ENCODE assay signal across 16 cellular contexts in genomic region chr12:74980510-74980909, GRCh38.
A peak's percentile ranks its signal among the peaks of the same experiment; 100 is the strongest.
DNase-seq lines count a peak whose midpoint lies in the region; TF ChIP-seq lines count a peak whose summit lies in the region.
"Had no signal": no experiment of that assay in that cellular context is flagged by ENCODE, and none has a peak within 500 bp of the region (broad histone marks: within the 10 kb centered on the region; RNA-seq: fewer than 3 reads in every experiment).

No MANE protein-coding gene starts in this region.

- intact Hi-C loops in testis (cut with DNase I; ENCODE audit: low total_unique reads), result no loop called here

- H3K9me3 Mint-ChIP-seq in activated naive CD8-positive, alpha-beta T cell treated with anti-CD3 and anti-CD28 coated beads for 36 hours, result peaks cover 2% of the 10 kb centered on the region
- H3K9me3 Mint-ChIP-seq: activated naive CD4-positive, alpha-beta T cell treated with anti-CD3 and anti-CD28 coated beads for 36 hours had no signal

- no peak overlapping the region for H3K4me3 Mint-ChIP-seq in activated naive CD8-positive, alpha-beta T cell treated with anti-CD3 and anti-CD28 coated beads for 36 hours
- H3K4me3 Mint-ChIP-seq: activated naive CD4-positive, alpha-beta T cell treated with anti-CD3 and anti-CD28 coated beads for 36 hours had no signal

- WGBS in testis, 2 donors, result 26 to 27% methylated on average over 4 of the region's 4 CpGs

- CTCF ChIA-PET in HEK293 (lab: Yijun Ruan, JAX), result no interaction called here

- POLR2A ChIA-PET in HEK293 (lab: Yijun Ruan, JAX), result no interaction called here

- peak; percentile 46 for DNase-seq in NCI-H524 treated with DMSO at 0.1 percent for 48 hours (lab: John Stamatoyannopoulos, UW)
- DNase-seq in iPS-NIHi11 (ENCODE audit: low spot score), result peak; percentile 11
- peak; percentile 4 for DNase-seq in skeletal muscle cell (ENCODE audit: low read depth)
- DNase-seq in stimulated activated naive CD4-positive, alpha-beta T cell treated with Interleukin-2 at 50 U/mL for 16 hours (lab: John Stamatoyannopoulos, UW), result no peak
- no peak for DNase-seq in testis
- no peak for DNase-seq in activated naive CD8-positive, alpha-beta T cell treated with anti-CD3 and anti-CD28 coated beads for 36 hours
- DNase-seq in activated CD8-positive, alpha-beta memory T cell treated with anti-CD3 and anti-CD28 coated beads, Interleukin-2, amount 50 U/mL, for 4 hours, result no peak
- DNase-seq: activated naive CD4-positive, alpha-beta T cell treated with anti-CD3 and anti-CD28 coated beads for 36 hours; cortex of kidney; DMS153; left ventricle myocardium inferior; NCI-H2029 treated with DMSO at 0.1 percent for 48 hours; SHP77 treated with DMSO at 0.1 percent for 48 hours; substantia nigra had no signal

- H3K27me3 ChIP-seq in testis, result no peaks in the 10 kb centered on the region
- H3K27me3 ChIP-seq: esophagus muscularis mucosa had no signal

- no peak for TF ChIP-seq CTCF in HEK293 (tag by site-specific recombination; IDR thresholded peaks at IDR 0.05)
- TF ChIP-seq CTCF in testis (IDR thresholded peaks at IDR 0.05), result no peak

- TF ChIP-seq POLR2A in testis (IDR thresholded peaks at IDR 0.05), result no peak

- H3K4me3 ChIP-seq in HEK293 (ENCODE audit: low read depth, low read length) (no peak overlapping the region), skeletal muscle cell (ENCODE audit: low read depth, low read length) (no peak overlapping the region), testis (no peak overlapping the region)
- H3K4me3 ChIP-seq: esophagus muscularis mucosa, left ventricle myocardium inferior had no signal

- no peaks in the 10 kb centered on the region for H3K27me3 Mint-ChIP-seq in activated naive CD8-positive, alpha-beta T cell treated with anti-CD3 and anti-CD28 coated beads for 36 hours

- H3K4me1 Mint-ChIP-seq in activated naive CD8-positive, alpha-beta T cell treated with anti-CD3 and anti-CD28 coated beads for 36 hours, result no peaks in the 10 kb centered on the region

- H3K9me3 ChIP-seq in HEK293 (ENCODE audit: control insufficient read depth, insufficient read depth, low read depth, low read length) (no peaks in the 10 kb centered on the region), testis (no peaks in the 10 kb centered on the region)
- H3K9me3 ChIP-seq: esophagus muscularis mucosa, left ventricle myocardium inferior had no signal

- H3K4me1 ChIP-seq in HEK293 (ENCODE audit: control insufficient read depth, insufficient read depth, low read length) (peaks cover 18% of the 10 kb centered on the region), testis (no peaks in the 10 kb centered on the region)
- H3K4me1 ChIP-seq: esophagus muscularis mucosa, left ventricle myocardium inferior had no signal

- H3K36me3 ChIP-seq in HEK293 (ENCODE audit: control insufficient read depth in 2 of 2, insufficient read depth in 1 of 2, low read length in 2 of 2) (no peaks in the 10 kb centered on the region), testis (ENCODE audit: low read depth, missing control alignments) (no peaks in the 10 kb centered on the region)
- H3K36me3 ChIP-seq: esophagus muscularis mucosa, left ventricle myocardium inferior had no signal

- no peak overlapping the region for H3K27ac Mint-ChIP-seq in activated naive CD8-positive, alpha-beta T cell treated with anti-CD3 and anti-CD28 coated beads for 36 hours
- H3K27ac Mint-ChIP-seq: activated naive CD4-positive, alpha-beta T cell treated with anti-CD3 and anti-CD28 coated beads for 36 hours had no signal

- no peaks in the 10 kb centered on the region for H3K36me3 Mint-ChIP-seq in activated naive CD8-positive, alpha-beta T cell treated with anti-CD3 and anti-CD28 coated beads for 36 hours

- H3K27ac ChIP-seq in HEK293 (ENCODE audit: extremely low read depth, low read depth, low read length), result no peak overlapping the region
- no peak overlapping the region for H3K27ac ChIP-seq in testis
- H3K27ac ChIP-seq: esophagus muscularis mucosa, left ventricle myocardium inferior had no signal

TF ChIP-seq in HEK293, 187 proteins besides CTCF, POLR2A, EP300 and RAD21 (continues in another document):
- no peak for TF ChIP-seq ZSCAN23 (tag by site-specific recombination; IDR thresholded peaks at IDR 0.05)
- TF ChIP-seq ZNF404 (tag by site-specific recombination; IDR thresholded peaks at IDR 0.05), result no peak
- peak; percentile 79 for TF ChIP-seq ZEB2 (tag by site-specific recombination; IDR thresholded peaks at IDR 0.05)
- peak; percentile 86 for TF ChIP-seq OSR2 (tag by site-specific recombination; IDR thresholded peaks at IDR 0.05)
- no peak for TF ChIP-seq ZNF670 (tag by site-specific recombination; IDR thresholded peaks at IDR 0.05; ENCODE audit: low read depth)
- TF ChIP-seq ZSCAN4 (tag by site-specific recombination; IDR thresholded peaks at IDR 0.05), result no peak
- 0 out of 2 replicates have a peak, but pooled peaks have one; percentile 27 for TF ChIP-seq KLF8 (tag by site-specific recombination; IDR thresholded peaks at IDR 0.05)
- no peak for TF ChIP-seq ZNF488 (tag by site-specific recombination; IDR thresholded peaks at IDR 0.05)
- TF ChIP-seq ZNF501 (tag by site-specific recombination; IDR thresholded peaks at IDR 0.05), result 0 out of 2 replicates have a peak, but pooled peaks have one; percentile 21
- TF ChIP-seq GLI2 (tag by site-specific recombination; IDR thresholded peaks at IDR 0.05; ENCODE audit: borderline replicate concordance, low read depth), result peak; percentile 79
- peak; percentile 7; the same call in 1 of the 2 replicates for TF ChIP-seq ZNF654 (tag by site-specific recombination; IDR thresholded peaks at IDR 0.05; ENCODE audit: low read depth)
- TF ChIP-seq, protein P1, sequence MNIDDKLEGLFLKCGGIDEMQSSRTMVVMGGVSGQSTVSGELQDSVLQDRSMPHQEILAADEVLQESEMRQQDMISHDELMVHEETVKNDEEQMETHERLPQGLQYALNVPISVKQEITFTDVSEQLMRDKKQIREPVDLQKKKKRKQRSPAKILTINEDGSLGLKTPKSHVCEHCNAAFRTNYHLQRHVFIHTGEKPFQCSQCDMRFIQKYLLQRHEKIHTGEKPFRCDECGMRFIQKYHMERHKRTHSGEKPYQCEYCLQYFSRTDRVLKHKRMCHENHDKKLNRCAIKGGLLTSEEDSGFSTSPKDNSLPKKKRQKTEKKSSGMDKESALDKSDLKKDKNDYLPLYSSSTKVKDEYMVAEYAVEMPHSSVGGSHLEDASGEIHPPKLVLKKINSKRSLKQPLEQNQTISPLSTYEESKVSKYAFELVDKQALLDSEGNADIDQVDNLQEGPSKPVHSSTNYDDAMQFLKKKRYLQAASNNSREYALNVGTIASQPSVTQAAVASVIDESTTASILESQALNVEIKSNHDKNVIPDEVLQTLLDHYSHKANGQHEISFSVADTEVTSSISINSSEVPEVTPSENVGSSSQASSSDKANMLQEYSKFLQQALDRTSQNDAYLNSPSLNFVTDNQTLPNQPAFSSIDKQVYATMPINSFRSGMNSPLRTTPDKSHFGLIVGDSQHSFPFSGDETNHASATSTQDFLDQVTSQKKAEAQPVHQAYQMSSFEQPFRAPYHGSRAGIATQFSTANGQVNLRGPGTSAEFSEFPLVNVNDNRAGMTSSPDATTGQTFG (tag by site-specific recombination; IDR thresholded peaks at IDR 0.05; ENCODE audit: borderline replicate concordance), result no peak
- peak; percentile 3 for TF ChIP-seq ZNF510 (tag by site-specific recombination; IDR thresholded peaks at IDR 0.05; ENCODE audit: insufficient replicate concordance)
- TF ChIP-seq ZNF366 (tag by site-specific recombination; conservative IDR thresholded peaks at IDR 0.05), result no peak
- TF ChIP-seq, protein P2, sequence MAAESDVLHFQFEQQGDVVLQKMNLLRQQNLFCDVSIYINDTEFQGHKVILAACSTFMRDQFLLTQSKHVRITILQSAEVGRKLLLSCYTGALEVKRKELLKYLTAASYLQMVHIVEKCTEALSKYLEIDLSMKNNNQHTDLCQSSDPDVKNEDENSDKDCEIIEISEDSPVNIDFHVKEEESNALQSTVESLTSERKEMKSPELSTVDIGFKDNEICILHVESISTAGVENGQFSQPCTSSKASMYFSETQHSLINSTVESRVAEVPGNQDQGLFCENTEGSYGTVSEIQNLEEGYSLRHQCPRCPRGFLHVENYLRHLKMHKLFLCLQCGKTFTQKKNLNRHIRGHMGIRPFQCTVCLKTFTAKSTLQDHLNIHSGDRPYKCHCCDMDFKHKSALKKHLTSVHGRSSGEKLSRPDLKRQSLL (tag by site-specific recombination; IDR thresholded peaks at IDR 0.05), result no peak
- TF ChIP-seq, protein P3, sequence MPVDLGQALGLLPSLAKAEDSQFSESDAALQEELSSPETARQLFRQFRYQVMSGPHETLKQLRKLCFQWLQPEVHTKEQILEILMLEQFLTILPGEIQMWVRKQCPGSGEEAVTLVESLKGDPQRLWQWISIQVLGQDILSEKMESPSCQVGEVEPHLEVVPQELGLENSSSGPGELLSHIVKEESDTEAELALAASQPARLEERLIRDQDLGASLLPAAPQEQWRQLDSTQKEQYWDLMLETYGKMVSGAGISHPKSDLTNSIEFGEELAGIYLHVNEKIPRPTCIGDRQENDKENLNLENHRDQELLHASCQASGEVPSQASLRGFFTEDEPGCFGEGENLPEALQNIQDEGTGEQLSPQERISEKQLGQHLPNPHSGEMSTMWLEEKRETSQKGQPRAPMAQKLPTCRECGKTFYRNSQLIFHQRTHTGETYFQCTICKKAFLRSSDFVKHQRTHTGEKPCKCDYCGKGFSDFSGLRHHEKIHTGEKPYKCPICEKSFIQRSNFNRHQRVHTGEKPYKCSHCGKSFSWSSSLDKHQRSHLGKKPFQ (tag by site-specific recombination; IDR thresholded peaks at IDR 0.05), result peak; percentile 89
- no peak for TF ChIP-seq ZNF132 (tag by site-specific recombination; IDR thresholded peaks at IDR 0.05; ENCODE audit: borderline replicate concordance)

Comparison
In these comparisons a context has a peak if more than half of its experiments do, and no peak if none do; other contexts are left out.
1. DNase-seq: peak in NCI-H524 treated with DMSO at 0.1 percent for 48 hours (single experiment), iPS-NIHi11 (single experiment) and skeletal muscle cell (single experiment); none in stimulated activated naive CD4-positive, alpha-beta T cell treated with Interleukin-2 at 50 U/mL for 16 hours (single experiment), testis (single experiment), activated naive CD8-positive, alpha-beta T cell treated with anti-CD3 and anti-CD28 coated beads for 36 hours (single experiment) and activated CD8-positive, alpha-beta memory T cell treated with anti-CD3 and anti-CD28 coated beads, Interleukin-2, amount 50 U/mL, for 4 hours (single experiment).